Comparison of ENCODE assay signal across 11 cellular contexts in the genomic region with DNA sequence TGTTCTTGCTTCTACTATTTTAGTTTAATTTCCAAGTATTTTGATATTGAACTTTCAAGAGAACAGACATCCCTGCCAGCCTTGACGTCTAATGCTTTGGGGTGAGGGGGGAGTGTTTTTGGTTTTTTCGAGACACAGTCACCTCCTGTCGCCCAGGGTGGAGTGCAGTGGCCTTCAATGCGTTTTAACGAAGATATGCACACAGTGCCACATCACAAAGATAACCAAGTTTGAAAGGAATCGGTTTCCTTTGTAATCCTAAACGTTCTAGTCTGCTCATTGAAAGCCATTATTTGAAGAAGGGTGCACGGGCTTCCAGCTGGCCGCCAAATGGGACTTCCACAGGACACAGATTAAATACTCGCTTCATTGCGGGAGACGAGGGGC. TPM values are rescaled to one million over a fixed set of nuclear protein-coding genes. Genes with fewer than 3 reads are reported as not detected.
DNase-seq lines count a peak whose midpoint lies in the region; ATAC-seq and TF ChIP-seq lines count a peak whose summit lies in the region.
"Not testable (repeated sequence)": the region's sequence is repeated elsewhere in the genome, so short reads cannot be mapped to it uniquely, and the experiment has no call there.
"Had no signal": no experiment of that assay in that cellular context is flagged by ENCODE, and none has a peak within 500 bp of the region (broad histone marks: within the 10 kb centered on the region; RNA-seq: fewer than 3 reads in every experiment).

No MANE protein-coding gene starts in this region.

- H3K79me1 ChIP-seq in mesendoderm (ENCODE audit: low read length): not testable (repeated sequence)

- not testable (repeated sequence) for H3K27me3 ChIP-seq in PC-9 (ENCODE audit: insufficient read depth, low read depth); breast epithelium; mesendoderm (ENCODE audit: insufficient read depth, low read length, poor library complexity); vagina

- not testable (repeated sequence) for H3K79me2 ChIP-seq in PC-9 (ENCODE audit: low read depth); mesendoderm (ENCODE audit: control insufficient read depth, insufficient read depth, low read length)

- TSS peak; percentile 67 for BruUV-seq in PC-9 (replicated peaks; lab: Mats Ljungman, UMichigan)

- not testable (repeated sequence) for H4K8ac ChIP-seq in mesendoderm (ENCODE audit: low read depth, low read length)

- H2AK5ac ChIP-seq in mesendoderm (ENCODE audit: low read length): not testable (repeated sequence)

- peak overlapping the region; percentile 60 for H3K56ac ChIP-seq in mesendoderm (ENCODE audit: low read length)

- H3K4me1 ChIP-seq in PC-9 (replicated peaks; ENCODE audit: insufficient read depth); breast epithelium; mesendoderm (ENCODE audit: control insufficient read depth, low read depth, low read length); vagina: not testable (repeated sequence)

- not testable (repeated sequence) for H2BK15ac ChIP-seq in mesendoderm (replicated peaks; ENCODE audit: low read depth)

- POLR2A ChIA-PET in PC-9 (lab: Charles Lee; ENCODE audit: unreplicated experiment): interaction anchor here (0.6 kb wide), 1 partner anchor 91 kb away, joined by 5 read pairs; no protein-coding TSS in a partner anchor

- H3K9me2 ChIP-seq in PC-9 (ENCODE audit: insufficient read depth): not testable (repeated sequence)

- peak; percentile 14 for ATAC-seq in sciatic nerve

- not testable (repeated sequence) for H3K18ac ChIP-seq in mesendoderm (ENCODE audit: low read length)

- H4K20me1 ChIP-seq in PC-9 (ENCODE audit: insufficient read depth): not testable (repeated sequence)

- H3K4me3 ChIP-seq in GM12875 (ENCODE audit: low read depth, low read length) (peak overlapping the region; percentile 18), PC-9 (peak overlapping the region; percentile 61), breast epithelium (peak overlapping the region; percentile 23 to 67 (median 51)), fibroblast of pulmonary artery (replicated peaks; ENCODE audit: low read depth, low read length) (peak overlapping the region; percentile 45), vagina (peak overlapping the region; percentile 43 to 46)
- H3K4me3 ChIP-seq in mesendoderm (ENCODE audit: low read length): not testable (repeated sequence)

- H3K27ac ChIP-seq in PC-9 (peak overlapping the region; percentile 85), breast epithelium (peak overlapping the region; percentile 55 to 92), mesendoderm (ENCODE audit: low read depth, low read length) (peak overlapping the region; percentile 70), vagina (peak overlapping the region; percentile 74)

- no CpG with 5 or more reads among the region's 12 CpGs for WGBS in mesendoderm (ENCODE audit: extremely low coverage, insufficient coverage, low lambda C conversion rate)

- not testable (repeated sequence) for H3K36me3 ChIP-seq in PC-9 (ENCODE audit: low read depth); breast epithelium; mesendoderm (ENCODE audit: control insufficient read depth, insufficient read depth, low read length); vagina

- CTCF ChIA-PET in PC-9 (lab: Charles Lee): not testable (repeated sequence)

- not testable (repeated sequence) for H3K23ac ChIP-seq in mesendoderm (ENCODE audit: low read length)

- H3K4ac ChIP-seq in mesendoderm (ENCODE audit: low read depth, low read length): not testable (repeated sequence)

- not testable (repeated sequence) for H4K5ac ChIP-seq in mesendoderm (ENCODE audit: low read length)

- not testable (repeated sequence) for H3K9ac ChIP-seq in mesendoderm (ENCODE audit: low read length)

- peak overlapping the region; percentile 76 for H2AFZ ChIP-seq in PC-9

- not testable (repeated sequence) for TF ChIP-seq CTCF in GM12875 (IDR thresholded peaks at IDR 0.05; ENCODE audit: borderline replicate concordance, insufficient read depth, low read depth, low read length); PC-9 (conservative IDR thresholded peaks at IDR 0.05); breast epithelium (IDR thresholded peaks at IDR 0.05); fibroblast of pulmonary artery (IDR thresholded peaks at IDR 0.05; ENCODE audit: low read length, missing control alignments); vagina (IDR thresholded peaks at IDR 0.05)

- not testable (repeated sequence) for H3F3A ChIP-seq in PC-9 (ENCODE audit: insufficient read depth, low read depth)

- peak overlapping the region; percentile 81 for H3K4me2 ChIP-seq in PC-9
- H3K4me2 ChIP-seq in mesendoderm (ENCODE audit: low read length): not testable (repeated sequence)

- TF ChIP-seq POLR2A in breast epithelium (IDR thresholded peaks at IDR 0.05); vagina (IDR thresholded peaks at IDR 0.05): not testable (repeated sequence)

- not testable (repeated sequence) for DNase-seq in PC-9; breast epithelium (ENCODE audit: low spot score in 2 of 2); fibroblast of pulmonary artery (ENCODE audit: low read depth); mesendoderm; sciatic nerve (ENCODE audit: low spot score); vagina (ENCODE audit: extremely low spot score in 2 of 2)
- peak; percentile 2 for DNase-seq in activated CD8-positive, alpha-beta memory T cell treated with anti-CD3 and anti-CD28 coated beads, Interleukin-2, amount 50 U/mL, for 24 hours (ENCODE audit: extremely low read depth)

- H2BK120ac ChIP-seq in mesendoderm (ENCODE audit: low read depth, low read length): not testable (repeated sequence)

- intact Hi-C loops in PC-9 (cut with micrococcal nuclease; ENCODE audit: unreplicated experiment); breast epithelium (cut with DNase I; ENCODE audit: low total_unique reads); sciatic nerve (cut with DNase I); vagina (cut with DNase I): not testable (repeated sequence)

- H2BK5ac ChIP-seq in mesendoderm (ENCODE audit: low read length): not testable (repeated sequence)

- not testable (repeated sequence) for H3K9me3 ChIP-seq in PC-9 (ENCODE audit: insufficient read depth, low read depth); breast epithelium; vagina

RNA-seq across cellular contexts. Expression of a gene that starts 52.3 kb away (rescaled TPM):
- total RNA-seq in PC-9 (2021) (not detected in 2 replicates), breast epithelium (not detected), sciatic nerve (not detected), vagina (not detected)
- not detected for polyA plus RNA-seq in mesendoderm (2013, experiment 1 of 2)
- not detected for polyA plus RNA-seq in mesendoderm (2013, experiment 2 of 2)
- total RNA-seq: activated CD8-positive, alpha-beta memory T cell treated with anti-CD3 and anti-CD28 coated beads for 36 hours; LHCN-M2; omental fat pad had no signal
